In genomic region chr5:25881318-25882036, GRCh38 we compare ENCODE assay signal across 34 cellular contexts.
"Had no signal": no experiment of that assay in that cellular context is flagged by ENCODE, and none has a peak within 500 bp of the region (broad histone marks: within the 10 kb centered on the region; RNA-seq: fewer than 3 reads in every experiment).

No MANE protein-coding gene starts in this region.

- H3K36me3 ChIP-seq: MG63 had no signal

- H3K4me3 ChIP-seq: MG63 had no signal

- H3K27me3 ChIP-seq: MG63 had no signal

- DNase-seq: Kasumi-1, MG63, MM.1S, MV-4-11, NCI-H1048, NCI-H1092, NCI-H1092 treated with DMSO at 0.1 percent for 48 hours, NCI-H1105, NCI-H1105 treated with DMSO at 0.1 percent for 48 hours, NCI-H1417, NCI-H1417 treated with DMSO at 0.1 percent for 48 hours, NCI-H1436, NCI-H1436 treated with DMSO at 0.1 percent for 48 hours, NCI-H146, NCI-H1694, NCI-H1694 treated with DMSO at 0.1 percent for 48 hours, NCI-H187, NCI-H187 treated with DMSO at 0.1 percent for 48 hours, NCI-H1930, NCI-H2029, NCI-H2029 treated with DMSO at 0.1 percent for 48 hours, NCI-H2081, NCI-H2081 treated with DMSO at 0.1 percent for 48 hours, NCI-H2107, NCI-H2171, NCI-H2171 treated with DMSO at 0.1 percent for 48 hours, NCI-H2227 treated with DMSO at 0.1 percent for 48 hours, NCI-H226, NCI-H345, NCI-H446, NCI-H446 treated with DMSO at 0.1 percent for 48 hours, NCI-H510A, NCI-H510A treated with DMSO at 0.1 percent for 48 hours, NCI-H524 had no signal
